Comparison of ENCODE assay signal across 11 cellular contexts in genomic region chr2:241736111-241736510, GRCh38. TPM values are rescaled to one million over a fixed set of nuclear protein-coding genes. Genes with fewer than 3 reads are reported as not detected.
A peak's percentile ranks its signal among the peaks of the same experiment; 100 is the strongest.
DNase-seq lines count a peak whose midpoint lies in the region; ATAC-seq and TF ChIP-seq lines count a peak whose summit lies in the region.
"Had no signal": no experiment of that assay in that cellular context is flagged by ENCODE, and none has a peak within 500 bp of the region (broad histone marks: within the 10 kb centered on the region; RNA-seq: fewer than 3 reads in every experiment).

No MANE protein-coding gene starts in this region.

- DNase-seq in activated naive CD4-positive, alpha-beta T cell treated with anti-CD3 and anti-CD28 coated beads, Interleukin-2, amount 50 U/mL, for 16 hours = no peak
- peak; percentile 22 for DNase-seq in kidney tubule cell (ENCODE audit: low spot score)
- no peak for DNase-seq in upper lobe of right lung
- no peak for DNase-seq in NCI-H526 treated with DMSO at 0.1 percent for 48 hours (lab: John Stamatoyannopoulos, UW)
- no peak for DNase-seq in dedifferentiated amniotic fluid mesenchymal stem cell (ENCODE audit: extremely low spot score)
- DNase-seq in colonic mucosa = no peak

- no peak for ATAC-seq in upper lobe of right lung

- no peak overlapping the region for H3K27ac Mint-ChIP-seq in activated naive CD4-positive, alpha-beta T cell treated with anti-CD3 and anti-CD28 coated beads, Interleukin-2, amount 50 U/mL, for 24 hours

- no peaks in the 10 kb centered on the region for H3K36me3 ChIP-seq in upper lobe of right lung
- no peaks in the 10 kb centered on the region for H3K36me3 ChIP-seq in colonic mucosa
- H3K36me3 ChIP-seq: breast epithelium had no signal

- H3K27me3 Mint-ChIP-seq in activated naive CD4-positive, alpha-beta T cell treated with anti-CD3 and anti-CD28 coated beads, Interleukin-2, amount 50 U/mL, for 24 hours = no peaks in the 10 kb centered on the region

- TF ChIP-seq CTCF in VCaP (conservative IDR thresholded peaks at IDR 0.05) (no peak), upper lobe of right lung (IDR thresholded peaks at IDR 0.05) (no peak), colonic mucosa (IDR thresholded peaks at IDR 0.05) (no peak)

- intact Hi-C loops in upper lobe of right lung (cut with DNase I) = no loop called here
- intact Hi-C loops in colonic mucosa (cut with DNase I) = loop anchor here (10.0 kb wide), 1 partner anchor 139 kb away; no protein-coding TSS in a partner anchor

- H3K36me3 Mint-ChIP-seq in activated naive CD4-positive, alpha-beta T cell treated with anti-CD3 and anti-CD28 coated beads, Interleukin-2, amount 50 U/mL, for 24 hours = no peaks in the 10 kb centered on the region

- no peak overlapping the region for H3K9ac ChIP-seq in colonic mucosa (ENCODE audit: low read depth in 2 of 2, low read length in 2 of 2)

- H3K4me1 ChIP-seq in upper lobe of right lung (peaks cover 14% of the 10 kb centered on the region), colonic mucosa (peaks cover 6% of the 10 kb centered on the region)
- H3K4me1 ChIP-seq: breast epithelium had no signal

- H3K9me3 ChIP-seq in upper lobe of right lung (no peaks in the 10 kb centered on the region), colonic mucosa (no peaks in the 10 kb centered on the region)
- H3K9me3 ChIP-seq: breast epithelium had no signal

- H3K4me3 ChIP-seq in upper lobe of right lung (peak overlapping the region; percentile 98), colonic mucosa (no peak overlapping the region)

- H3K4me3 Mint-ChIP-seq in activated naive CD4-positive, alpha-beta T cell treated with anti-CD3 and anti-CD28 coated beads, Interleukin-2, amount 50 U/mL, for 24 hours = peak overlapping the region; percentile 83

- H3K27me3 ChIP-seq in upper lobe of right lung (no peaks in the 10 kb centered on the region), colonic mucosa (no peaks in the 10 kb centered on the region)
- H3K27me3 ChIP-seq: breast epithelium had no signal

- no peaks in the 10 kb centered on the region for H3K9me3 Mint-ChIP-seq in activated naive CD4-positive, alpha-beta T cell treated with anti-CD3 and anti-CD28 coated beads, Interleukin-2, amount 50 U/mL, for 24 hours

- peaks cover 53% of the 10 kb centered on the region for H3K4me1 Mint-ChIP-seq in activated naive CD4-positive, alpha-beta T cell treated with anti-CD3 and anti-CD28 coated beads, Interleukin-2, amount 50 U/mL, for 24 hours

- H3K27ac ChIP-seq in VCaP = peak overlapping the region; percentile 96
- no peak overlapping the region for H3K27ac ChIP-seq in upper lobe of right lung
- H3K27ac ChIP-seq in colonic mucosa = no peak overlapping the region

RNA-seq across cellular contexts. Expression of gene D2HGDH, which starts 1.7 kb away (rescaled TPM):
- total RNA-seq in upper lobe of right lung (28.8 TPM), colonic mucosa (10 to 100 TPM; 42.0 to 76.6 TPM)

RNA-seq across cellular contexts. Expression of gene ING5, which starts 34.3 kb away (rescaled TPM):
- total RNA-seq in upper lobe of right lung (36.5 TPM), colonic mucosa (10 to 100 TPM; 18.3 to 44.2 TPM)

RNA-seq across cellular contexts. Expression of gene GAL3ST2, which starts 40.5 kb away (rescaled TPM):
- total RNA-seq in upper lobe of right lung (not detected), colonic mucosa (10 to 100 TPM; 34.2 to 70.2 TPM)
- total RNA-seq: skeletal muscle tissue, urinary bladder had no signal

RNA-seq across cellular contexts. Expression of gene DTYMK, which starts 49.5 kb away (rescaled TPM):
- 14.9 TPM for total RNA-seq in upper lobe of right lung
- 100 to 1,000 TPM in 1 of 2 donors, 10 to 100 TPM in 1; 22.6 to 106 TPM for total RNA-seq in colonic mucosa

Comparison
In these comparisons a context has a peak if more than half of its experiments do, and no peak if none do; other contexts are left out.
1. RNA of gene GAL3ST2, which starts 40.5 kb away (total RNA-seq): 34.2 to 70.2 TPM in colonic mucosa; not detected in upper lobe of right lung (single experiment); every median in the first group is over 10 times any median in the second.